24 cellular contexts compared by ENCODE assay signal in genomic region chr18:80198994-80199748, GRCh38. TPM values are rescaled to one million over a fixed set of nuclear protein-coding genes. Genes with fewer than 3 reads are reported as not detected.
DNase-seq lines count a peak whose midpoint lies in the region; ATAC-seq, FAIRE-seq and TF ChIP-seq lines count a peak whose summit lies in the region.
"Had no signal": no experiment of that assay in that cellular context is flagged by ENCODE, and none has a peak within 500 bp of the region (broad histone marks: within the 10 kb centered on the region; RNA-seq: fewer than 3 reads in every experiment).

No MANE protein-coding gene starts in this region.

- peaks cover 3% of the 10 kb centered on the region for H3K27me3 Mint-ChIP-seq in neural progenitor cell (ENCODE audit: insufficient read depth, low read depth)

- in situ Hi-C loops in K562 (cut with MboI), result no loop called here

- peak overlapping the region; percentile 19 for H3K4me3 Mint-ChIP-seq in neural progenitor cell
- H3K4me3 Mint-ChIP-seq: CD14-positive monocyte; CD8-positive, alpha-beta memory T cell had no signal

- TF ChIP-seq POLR2A in K562 (conservative IDR thresholded peaks at IDR 0.05), result no peak

- no peaks in the 10 kb centered on the region for H3K9me1 ChIP-seq in K562 (ENCODE audit: control insufficient read depth, insufficient read depth, low read length)

- POLR2A ChIA-PET in K562 (lab: Yijun Ruan, JAX), result interaction anchor here (1.0 kb wide), 1 partner anchor 10 kb away, joined by 3 read pairs; no protein-coding TSS in a partner anchor

- H3K4me1 ChIP-seq in K562 (replicated peaks in 1 of 2; ENCODE audit: control insufficient read depth in 2 of 2, insufficient read depth in 2 of 2, low read length in 2 of 2) (no peaks in the 10 kb centered on the region), hepatocyte (ENCODE audit: insufficient read depth) (peaks cover 22% of the 10 kb centered on the region), neural progenitor cell (peaks cover 25% of the 10 kb centered on the region)
- H3K4me1 ChIP-seq: BE2C had no signal

- no peak for TF ChIP-seq RAD21 in K562 (CRISPR knock-in tag; conservative IDR thresholded peaks at IDR 0.05 in 1 of 2, IDR thresholded peaks at IDR 0.05 in 1 of 2)

- 8% methylated on average over 14 of the region's 15 CpGs for WGBS in K562 (ENCODE audit: insufficient coverage, low coverage, missing lambda C conversion rate)
- WGBS in hepatocyte (ENCODE audit: low lambda C conversion rate, missing lambda C conversion rate), result 91% methylated on average over 15 of the region's 15 CpGs

- H3K27ac Mint-ChIP-seq in neural progenitor cell, result peak overlapping the region; percentile 15
- H3K27ac Mint-ChIP-seq: CD14-positive monocyte had no signal

- no peak overlapping the region for H3K4me3 ChIP-seq in K562
- no peak overlapping the region for H3K4me3 ChIP-seq in hepatocyte
- no peak overlapping the region for H3K4me3 ChIP-seq in neural progenitor cell
- H3K4me3 ChIP-seq: GM23248, MG63, SJSA1 had no signal

- ATAC-seq in K562 (no peak), HG02571 (IDR thresholded peaks at IDR 0.05; ENCODE audit: unreplicated experiment) (no peak)
- ATAC-seq: PC-3 had no signal

- intact Hi-C loops in K562 (cut with micrococcal nuclease), result no loop called here

- no peaks in the 10 kb centered on the region for H3K9me2 ChIP-seq in hepatocyte (replicated peaks; ENCODE audit: insufficient read depth)

- TF ChIP-seq CTCF in K562 (IDR thresholded peaks at IDR 0.05 in 2 of 3, conservative IDR thresholded peaks at IDR 0.05 in 1 of 3; ENCODE audit: insufficient read depth in 2 of 3, low read depth in 1 of 3, low read length in 3 of 3), result no peak
- no peak for TF ChIP-seq CTCF in hepatocyte (IDR thresholded peaks at IDR 0.05; ENCODE audit: poor library complexity)
- no peak for TF ChIP-seq CTCF in neural progenitor cell (IDR thresholded peaks at IDR 0.05)

- no peaks in the 10 kb centered on the region for H3K9me3 Mint-ChIP-seq in neural progenitor cell
- H3K9me3 Mint-ChIP-seq: CD14-positive monocyte; CD8-positive, alpha-beta memory T cell had no signal

- peaks cover 11% of the 10 kb centered on the region for H3F3A ChIP-seq in neural progenitor cell (ENCODE audit: low read depth)

- DNase-seq in COLO829 (ENCODE audit: low spot score) (peak; percentile 17), K562 (ENCODE audit: extremely low read depth in 1 of 4, low spot score in 3 of 4) (no peak), hepatocyte (ENCODE audit: low spot score) (no peak), neural progenitor cell (ENCODE audit: low spot score) (no peak), GM03348 (ENCODE audit: low spot score) (no peak)
- DNase-seq in central memory CD4-positive, alpha-beta T cell, result no peak
- DNase-seq: 8988T; ACHN; BE2C; Calu3; CD8-positive, alpha-beta memory T cell; GM23248; H7; MG63; NCI-H2029; NCI-H446 treated with DMSO at 0.1 percent for 48 hours; NCI-H526; NCI-H82; NK-92 treated with Interleukin-12 subunit alpha and Interleukin-12 subunit beta, amount 100 ng/mL, for 24 hours; PC-3 had no signal

- no peak overlapping the region for H3K27ac ChIP-seq in K562 (ENCODE audit: extremely low read depth, low read depth, low read length)
- peak overlapping the region; percentile 36 for H3K27ac ChIP-seq in hepatocyte
- no peak overlapping the region for H3K27ac ChIP-seq in neural progenitor cell
- H3K27ac ChIP-seq: GM23248, SJSA1 had no signal

- no peaks in the 10 kb centered on the region for H3K79me2 ChIP-seq in K562 (ENCODE audit: control insufficient read depth, insufficient read depth, low read length)
- no peaks in the 10 kb centered on the region for H3K79me2 ChIP-seq in hepatocyte
- peaks cover 5% of the 10 kb centered on the region for H3K79me2 ChIP-seq in neural progenitor cell (ENCODE audit: low read depth)

- H3K27me3 ChIP-seq in K562 (ENCODE audit: control insufficient read depth in 2 of 2, insufficient read depth in 2 of 2, low read length in 2 of 2), result peaks cover 3 to 39% of the 10 kb centered on the region in 2 experiments; a peak in 3 of 5 replicates
- H3K27me3 ChIP-seq in hepatocyte, result no peaks in the 10 kb centered on the region
- H3K27me3 ChIP-seq in neural progenitor cell, result no peaks in the 10 kb centered on the region
- H3K27me3 ChIP-seq: BE2C, MG63, SJSA1 had no signal

- H4K20me1 ChIP-seq in K562 (replicated peaks; ENCODE audit: control insufficient read depth, insufficient read depth, low read length) (no peaks in the 10 kb centered on the region), hepatocyte (ENCODE audit: insufficient read depth, poor library complexity, severe bottlenecking) (peaks cover 2% of the 10 kb centered on the region), neural progenitor cell (ENCODE audit: low read depth) (peaks cover 12% of the 10 kb centered on the region)

- BruUV-seq in K562 (replicated peaks; lab: Mats Ljungman, UMichigan), result no TSS peak

- H3K4me2 ChIP-seq in K562 (ENCODE audit: insufficient read depth, low read length) (no peak overlapping the region), hepatocyte (no peak overlapping the region), neural progenitor cell (no peak overlapping the region)

- TF ChIP-seq EP300 in K562 (IDR thresholded peaks at IDR 0.05; ENCODE audit: low read length), result no peak

- FAIRE-seq in K562 (lab: Jason Lieb, UNC), result no peak
- FAIRE-seq: GM18507 had no signal

- H3K4me1 Mint-ChIP-seq in neural progenitor cell, result peaks cover 65% of the 10 kb centered on the region
- H3K4me1 Mint-ChIP-seq: CD14-positive monocyte had no signal

- no peaks in the 10 kb centered on the region for H3K36me3 ChIP-seq in K562 (ENCODE audit: control insufficient read depth, insufficient read depth, low read length)
- no peaks in the 10 kb centered on the region for H3K36me3 ChIP-seq in hepatocyte (replicated peaks; ENCODE audit: insufficient read depth, low read depth)
- H3K36me3 ChIP-seq in neural progenitor cell, result no peaks in the 10 kb centered on the region
- H3K36me3 ChIP-seq: BE2C, MG63, SJSA1 had no signal

- H3K9me3 ChIP-seq in K562 (replicated peaks; ENCODE audit: control insufficient read depth, insufficient read depth, low read depth, low read length), result no peaks in the 10 kb centered on the region
- H3K9me3 ChIP-seq in hepatocyte (ENCODE audit: low read depth), result no peaks in the 10 kb centered on the region
- no peaks in the 10 kb centered on the region for H3K9me3 ChIP-seq in neural progenitor cell (ENCODE audit: low read depth)
- H3K9me3 ChIP-seq: BE2C, MG63, SJSA1 had no signal

- CTCF ChIA-PET in K562 (lab: Yijun Ruan, JAX; ENCODE audit: low intra/inter-chr PET ratio), result no interaction called here

- H3K9ac ChIP-seq in K562 (ENCODE audit: insufficient read depth in 1 of 2, low read depth in 2 of 2, low read length in 2 of 2) (no peak overlapping the region), neural progenitor cell (no peak overlapping the region)
- H3K9ac ChIP-seq: GM23248 had no signal

- H3K36me3 Mint-ChIP-seq in neural progenitor cell, result peaks cover 12% of the 10 kb centered on the region
- H3K36me3 Mint-ChIP-seq: CD14-positive monocyte; CD8-positive, alpha-beta memory T cell had no signal

- H2AFZ ChIP-seq in K562 (ENCODE audit: low read depth, low read length) (no peak overlapping the region), hepatocyte (no peak overlapping the region), neural progenitor cell (replicated peaks) (no peak overlapping the region)

TF ChIP-seq in K562, 482 proteins besides CTCF, POLR2A, EP300 and RAD21 (continues in another document):
- no peak for TF ChIP-seq PHF20 (IDR thresholded peaks at IDR 0.05; ENCODE audit: partially characterized antibody)
- no peak for TF ChIP-seq NR2C1 (IDR thresholded peaks at IDR 0.05)
- peak; percentile 68 for TF ChIP-seq NR2C1 (tag; IDR thresholded peaks at IDR 0.05)

RNA-seq across cellular contexts. Expression of gene PARD6G, which starts 48.1 kb away (rescaled TPM):
- total RNA-seq in K562 (2011; cell fraction: chromatin; rRNA removed; ENCODE audit: low replicate concordance), result 0.72 and 1.4 TPM in 2 replicates
- 0.83 TPM in 1 of 2 replicates, not detected in the other for total RNA-seq in K562 (2011; cell fraction: nucleolus; rRNA removed)
- total RNA-seq in K562 (2011; cell fraction: nucleoplasm; rRNA removed), result 0.46 TPM in 1 of 2 replicates, not detected in the other
- total RNA-seq in K562 (2014; rRNA removed) (0.37 and 0.73 TPM in 2 replicates), K562 (2014; rRNA removed; fragmentation: Illumina TruSeq; extraction: Trizol) (0.19 and 0.33 TPM in 2 replicates), K562 (2015; rRNA removed; fragmentation: Illumina TruSeq; extraction: Trizol) (0.15 and 0.22 TPM in 2 replicates), K562 (2021) (0.92 and 1.2 TPM in 2 replicates), hepatocyte (11.7 and 11.8 TPM in 2 replicates), neural progenitor cell (ENCODE audit: low replicate concordance) (21.8 and 25.2 TPM in 2 replicates)
- polyA plus RNA-seq in K562 (2011; rRNA removed) (0.26 TPM in 2 replicates), K562 (2014; fragmentation: Illumina TruSeq; extraction: Trizol) (0.15 and 0.25 TPM in 2 replicates), K562 (2014; fragmentation: Nextera tagmentation; extraction: Ambion mirVana) (under 1 TPM; 0.03 TPM), K562 (2014; rRNA removed) (0.46 and 0.76 TPM in 2 replicates), hepatocyte (8.2 and 12.1 TPM in 2 replicates)
- 0.18 and 0.72 TPM in 2 replicates for polyA plus RNA-seq in K562 (2011; cell fraction: cytosol; rRNA removed)
- polyA plus RNA-seq in K562 (2011; cell fraction: nucleus; rRNA removed), result 0.15 and 0.53 TPM in 2 replicates
- 0.73 and 1.4 TPM in 2 replicates for polyA plus RNA-seq in K562 (2012)
- polyA minus RNA-seq in K562 (2011; rRNA and poly(A)+ RNA removed), result 0.24 and 0.28 TPM in 2 replicates
- 1.1 TPM in 1 of 2 replicates, not detected in the other for polyA minus RNA-seq in K562 (2011; cell fraction: cytosol; rRNA and poly(A)+ RNA removed)
- not detected in 2 replicates for polyA minus RNA-seq in K562 (2011; cell fraction: nucleus; rRNA and poly(A)+ RNA removed)
- polyA plus RNA-seq: CD14-positive monocyte had no signal
